Comparison of ENCODE assay signal across 10 cellular contexts in genomic region chr6:63066053-63066704, GRCh38.
DNase-seq lines count a peak whose midpoint lies in the region; ATAC-seq, FAIRE-seq and TF ChIP-seq lines count a peak whose summit lies in the region.
"Had no signal": no experiment of that assay in that cellular context is flagged by ENCODE, and none has a peak within 500 bp of the region (broad histone marks: within the 10 kb centered on the region; RNA-seq: fewer than 3 reads in every experiment).

No MANE protein-coding gene starts in this region.

- 2% methylated on average over 3 of the region's 3 CpGs for WGBS in A549 (ENCODE audit: missing lambda C conversion rate)
- 3% methylated on average over 3 of the region's 3 CpGs for WGBS in SK-N-SH (ENCODE audit: low lambda C conversion rate)

- TF ChIP-seq EP300 in A549 (IDR thresholded peaks at IDR 0.05) (no peak), SK-N-SH (IDR thresholded peaks at IDR 0.05; ENCODE audit: borderline replicate concordance in 1 of 2, low read depth in 1 of 2, low read length in 1 of 2) (no peak)

- TF ChIP-seq CTCF in A549 (IDR thresholded peaks at IDR 0.05) (0 out of 3 replicates have a peak, but pooled peaks have one; percentile 33), SK-N-SH (IDR thresholded peaks at IDR 0.05) (peak; percentile 48)

- no peak overlapping the region for H3K9ac ChIP-seq in SK-N-SH

- H3K27ac Mint-ChIP-seq in CD4-positive, alpha-beta memory T cell: no peak overlapping the region
- H3K27ac Mint-ChIP-seq: activated B cell treated with CpG ODN at 0.5 μM for 24 hours had no signal

- CTCF ChIA-PET in A549 (lab: Yijun Ruan, JAX) (no interaction called here), SK-N-SH (lab: Yijun Ruan, JAX) (interaction anchor here (1.4 to 2.4 kb wide), 4 partner anchors 203 to 737 kb away, joined by 5 to 11 read pairs (median 6); no protein-coding TSS in a partner anchor)
- CTCF ChIA-PET in CD4-positive, alpha-beta memory T cell (lab: Charles Lee; ENCODE audit: partially characterized antibody): no interaction called here

- H3K27me3 ChIP-seq in SK-N-SH (ENCODE audit: insufficient read depth): no peaks in the 10 kb centered on the region
- no peaks in the 10 kb centered on the region for H3K27me3 ChIP-seq in CD4-positive, alpha-beta memory T cell (ENCODE audit: insufficient read depth, low read length)

- H3K4me2 ChIP-seq in A549 (no peak overlapping the region), SK-N-SH (no peak overlapping the region)

- no peak for TF ChIP-seq POLR2A in A549 (IDR thresholded peaks at IDR 0.05; ENCODE audit: low read length)
- TF ChIP-seq POLR2A in erythroblast (IDR thresholded peaks at IDR 0.05; ENCODE audit: low read length): no peak

- no peaks in the 10 kb centered on the region for H3K9me3 ChIP-seq in A549
- no peaks in the 10 kb centered on the region for H3K9me3 ChIP-seq in SK-N-SH
- no peaks in the 10 kb centered on the region for H3K9me3 ChIP-seq in CD4-positive, alpha-beta memory T cell (ENCODE audit: control insufficient read depth in 1 of 2, low read length in 2 of 2)
- H3K9me3 ChIP-seq: mucosa of descending colon had no signal

- no peaks in the 10 kb centered on the region for H3K79me2 ChIP-seq in SK-N-SH (ENCODE audit: insufficient read depth)

- H3K27me3 Mint-ChIP-seq in CD4-positive, alpha-beta memory T cell: no peaks in the 10 kb centered on the region
- H3K27me3 Mint-ChIP-seq: activated B cell treated with CpG ODN at 0.5 μM for 24 hours had no signal

- H3K4me3 Mint-ChIP-seq in CD4-positive, alpha-beta memory T cell: no peak overlapping the region
- H3K4me3 Mint-ChIP-seq: activated B cell treated with CpG ODN at 0.5 μM for 24 hours had no signal

- peak in 1 of 2 experiments; percentile 19; a peak in 1 of 5 replicates for TF ChIP-seq RAD21 in A549 (conservative IDR thresholded peaks at IDR 0.05 in 1 of 2, IDR thresholded peaks at IDR 0.05 in 1 of 2)
- TF ChIP-seq RAD21 in SK-N-SH (IDR thresholded peaks at IDR 0.05; ENCODE audit: low read length): peak; percentile 27; the same call in 1 of the 2 replicates

- no peaks in the 10 kb centered on the region for H3K9me2 ChIP-seq in SK-N-SH

- H3K36me3 Mint-ChIP-seq in CD4-positive, alpha-beta memory T cell: no peaks in the 10 kb centered on the region

- H3K9me3 Mint-ChIP-seq in CD4-positive, alpha-beta memory T cell: peaks cover 0 to 16% (median 3%) of the 10 kb centered on the region in 8 donors

- H3K4me1 ChIP-seq in A549: no peaks in the 10 kb centered on the region
- H3K4me1 ChIP-seq in SK-N-SH (ENCODE audit: control insufficient read depth in 1 of 2, insufficient read depth in 2 of 2, low read depth in 1 of 2, low read length in 1 of 2): no peaks in the 10 kb centered on the region
- H3K4me1 ChIP-seq in CD4-positive, alpha-beta memory T cell (ENCODE audit: insufficient read depth, low read length): no peaks in the 10 kb centered on the region

- no peaks in the 10 kb centered on the region for H3F3A ChIP-seq in SK-N-SH (replicated peaks; ENCODE audit: insufficient read depth)

- no peaks in the 10 kb centered on the region for H4K20me1 ChIP-seq in SK-N-SH (ENCODE audit: insufficient read depth)

- no peaks in the 10 kb centered on the region for H3K36me3 ChIP-seq in SK-N-SH (replicated peaks in 1 of 2; ENCODE audit: control insufficient read depth in 1 of 2, insufficient read depth in 2 of 2, low read length in 1 of 2)
- no peaks in the 10 kb centered on the region for H3K36me3 ChIP-seq in CD4-positive, alpha-beta memory T cell (ENCODE audit: insufficient read depth, low read length)

- H2AFZ ChIP-seq in SK-N-SH (ENCODE audit: low read depth): no peak overlapping the region

- ATAC-seq in A549 (peak; percentile 70 to 72; a peak in 3 of 6 replicates), GM19043 (IDR thresholded peaks at IDR 0.05; ENCODE audit: low read depth, unreplicated experiment) (peak; percentile 77), HG03139 (IDR thresholded peaks at IDR 0.05; ENCODE audit: unreplicated experiment) (peak; percentile 56)
- ATAC-seq: mucosa of descending colon had no signal

- POLR2A ChIA-PET in A549 (lab: Yijun Ruan, JAX): no interaction called here
- POLR2A ChIA-PET in SK-N-SH (lab: Yijun Ruan, JAX): no interaction called here
- POLR2A ChIA-PET in CD4-positive, alpha-beta memory T cell (lab: Charles Lee; ENCODE audit: partially characterized antibody): no interaction called here

- no peak overlapping the region for H3K4me3 ChIP-seq in A549
- no peak overlapping the region for H3K4me3 ChIP-seq in SK-N-SH (ENCODE audit: low read depth in 2 of 2, low read length in 1 of 2)
- H3K4me3 ChIP-seq in CD4-positive, alpha-beta memory T cell (ENCODE audit: low read length in 2 of 2): no peak overlapping the region
- H3K4me3 ChIP-seq: mucosa of descending colon had no signal

- H3K27ac ChIP-seq in A549 (no peak overlapping the region), SK-N-SH (ENCODE audit: low read depth in 2 of 2, low read length in 1 of 2) (no peak overlapping the region)
- H3K27ac ChIP-seq in CD4-positive, alpha-beta memory T cell (ENCODE audit: low read depth, low read length): no peak overlapping the region

- no peak for FAIRE-seq in A549 (lab: Jason Lieb, UNC)

- DNase-seq in A549 (ENCODE audit: low read depth in 1 of 2, low spot score in 1 of 2): peak in 1 of 2 experiments; percentile 47
- DNase-seq in SK-N-SH: no peak
- DNase-seq in CD4-positive, alpha-beta memory T cell: no peak
- no peak for DNase-seq in NCI-H187 (lab: John Stamatoyannopoulos, UW)
- DNase-seq in activated CD8-positive, alpha-beta memory T cell treated with anti-CD3 and anti-CD28 coated beads for 24 hours: no peak
- DNase-seq in erythroblast (lab: John Stamatoyannopoulos, UW): no peak
- DNase-seq: activated B cell treated with CpG ODN at 0.5 μM for 24 hours had no signal

- no peaks in the 10 kb centered on the region for H3K4me1 Mint-ChIP-seq in CD4-positive, alpha-beta memory T cell
- H3K4me1 Mint-ChIP-seq: activated B cell treated with CpG ODN at 0.5 μM for 24 hours had no signal

- intact Hi-C loops in CD4-positive, alpha-beta memory T cell (cut with micrococcal nuclease): no loop called here

TF ChIP-seq in A549, 52 proteins besides CTCF, POLR2A, EP300 and RAD21:
- TF ChIP-seq SMC3 (IDR thresholded peaks at IDR 0.05) (peak; percentile 31; the same call in 1 of the 3 replicates), NPAS2 (CRISPR knock-in tag; IDR thresholded peaks at IDR 0.05; ENCODE audit: borderline replicate concordance) (no peak)

TF ChIP-seq in SK-N-SH, 30 proteins besides CTCF, POLR2A, EP300 and RAD21:
- TF ChIP-seq USF1 (IDR thresholded peaks at IDR 0.05; ENCODE audit: borderline replicate concordance, low read depth) (no peak), SMC3 (IDR thresholded peaks at IDR 0.05; ENCODE audit: low read depth, low read length) (peak; percentile 33; the same call in 1 of the 2 replicates)
TF ChIP-seq in SK-N-SH: peak in this region for 1.

Comparison
In these comparisons a context has a peak if more than half of its experiments do, and no peak if none do; other contexts are left out.
1. Of the 12 proteins assayed by ChIP-seq in both A549 and SK-N-SH: peak only in A549: none; only in SK-N-SH: none; in both: CTCF and SMC3; in neither: 9; mixed calls (peak in some experiments, not most) for 1.